In genomic region chr7:28955356-28955722, GRCh38 we compare ENCODE assay signal across 9 cellular contexts. TPM values are rescaled to one million over a fixed set of nuclear protein-coding genes. Genes with fewer than 3 reads are reported as not detected.
DNase-seq lines count a peak whose midpoint lies in the region; ATAC-seq and TF ChIP-seq lines count a peak whose summit lies in the region.
"Had no signal": no experiment of that assay in that cellular context is flagged by ENCODE, and none has a peak within 500 bp of the region (broad histone marks: within the 10 kb centered on the region; RNA-seq: fewer than 3 reads in every experiment).

No MANE protein-coding gene starts in this region.

- TF ChIP-seq EP300 in suprapubic skin (IDR thresholded peaks at IDR 0.05): no peak

- H3K27ac Mint-ChIP-seq in activated CD8-positive, alpha-beta memory T cell treated with anti-CD3 and anti-CD28 coated beads, Interleukin-2, amount 10 ng/mL, durations not matched to agents 7 days and 5 days: no peak overlapping the region

- H3K9ac ChIP-seq in mucosa of rectum (ENCODE audit: low read depth in 1 of 2, low read length in 2 of 2): peak overlapping the region; percentile 54 to 76

- H3K9me3 ChIP-seq in mucosa of rectum (ENCODE audit: control insufficient read depth in 2 of 2, low read length in 2 of 2) (no peaks in the 10 kb centered on the region), suprapubic skin (no peaks in the 10 kb centered on the region)

- peaks cover 18 to 30% of the 10 kb centered on the region in 2 donors for H3K4me1 ChIP-seq in mucosa of rectum (ENCODE audit: control insufficient read depth in 2 of 2, insufficient read depth in 2 of 2, low read length in 2 of 2)
- peaks cover 45% of the 10 kb centered on the region for H3K4me1 ChIP-seq in suprapubic skin

- intact Hi-C loops in dorsolateral prefrontal cortex (cut with DNase I): loop anchor here in 1 of 2 donors (10.0 kb wide), 1 partner anchor 149 kb away; no protein-coding TSS in a partner anchor

- H3K27me3 ChIP-seq in H7 (ENCODE audit: control insufficient read depth, insufficient read depth, low read length) (peaks cover 36% of the 10 kb centered on the region), dorsolateral prefrontal cortex (peaks cover 0 to 42% (median 18%) of the 10 kb centered on the region in 45 donors), mucosa of rectum (ENCODE audit: control insufficient read depth in 2 of 2, insufficient read depth in 2 of 2, low read length in 2 of 2) (peaks cover 13 to 15% of the 10 kb centered on the region in 2 donors), suprapubic skin (peaks cover 13% of the 10 kb centered on the region)

- DNase-seq in H7: peak; percentile 25
- no peak for DNase-seq in dorsolateral prefrontal cortex
- DNase-seq in suprapubic skin (ENCODE audit: low spot score in 2 of 2): no peak
- DNase-seq in activated CD8-positive, alpha-beta memory T cell treated with anti-CD3 and anti-CD28 coated beads, Interleukin-2, amount 10 ng/mL, durations not matched to agents 7 days and 5 days: no peak
- DNase-seq in stimulated activated naive CD4-positive, alpha-beta T cell treated with Interleukin-2 at 50 U/mL for 16 hours (lab: John Stamatoyannopoulos, UW): no peak
- DNase-seq in central memory CD4-positive, alpha-beta T cell: no peak

- H3K36me3 ChIP-seq in H7 (replicated peaks; ENCODE audit: control insufficient read depth, insufficient read depth, low read length) (no peaks in the 10 kb centered on the region), mucosa of rectum (ENCODE audit: control insufficient read depth in 2 of 2, insufficient read depth in 2 of 2, low read length in 2 of 2) (no peaks in the 10 kb centered on the region), suprapubic skin (no peaks in the 10 kb centered on the region)

- CTCF ChIA-PET in activated CD8-positive, alpha-beta memory T cell treated with anti-CD3 and anti-CD28 coated beads, Interleukin-2, amount 10 ng/mL, durations not matched to agents 7 days and 5 days (lab: Charles Lee): interaction anchor here (3.7 to 4.7 kb wide), 3 partner anchors 28 to 151 kb away, joined by 14 to 34 read pairs (median 34); no protein-coding TSS in a partner anchor

- ATAC-seq in activated CD8-positive, alpha-beta memory T cell treated with anti-CD3 and anti-CD28 coated beads, Interleukin-2, amount 10 ng/mL, durations not matched to agents 7 days and 5 days: no peak
- ATAC-seq in HG02759 (IDR thresholded peaks at IDR 0.05; ENCODE audit: unreplicated experiment): no peak
- ATAC-seq: HCT116 had no signal

- H3K9me3 Mint-ChIP-seq in activated CD8-positive, alpha-beta memory T cell treated with anti-CD3 and anti-CD28 coated beads, Interleukin-2, amount 10 ng/mL, durations not matched to agents 7 days and 5 days (ENCODE audit: low read depth): no peaks in the 10 kb centered on the region

- no peaks in the 10 kb centered on the region for H3K36me3 Mint-ChIP-seq in activated CD8-positive, alpha-beta memory T cell treated with anti-CD3 and anti-CD28 coated beads, Interleukin-2, amount 10 ng/mL, durations not matched to agents 7 days and 5 days

- H3K4me1 Mint-ChIP-seq in activated CD8-positive, alpha-beta memory T cell treated with anti-CD3 and anti-CD28 coated beads, Interleukin-2, amount 10 ng/mL, durations not matched to agents 7 days and 5 days: peaks cover 10% of the 10 kb centered on the region

- no peak overlapping the region for H3K4me3 ChIP-seq in H7 (ENCODE audit: insufficient read depth, low read depth, low read length)
- H3K4me3 ChIP-seq in dorsolateral prefrontal cortex: peak overlapping the region; percentile 33 to 74 (median 61)
- peak overlapping the region; percentile 66 to 77 for H3K4me3 ChIP-seq in mucosa of rectum (ENCODE audit: low read length in 2 of 2)
- peak overlapping the region; percentile 57 for H3K4me3 ChIP-seq in suprapubic skin

- H3K27ac ChIP-seq in dorsolateral prefrontal cortex (peak overlapping the region in 26 of 59 donors; percentile 10 to 81 (median 56)), mucosa of rectum (ENCODE audit: low read depth in 2 of 2, low read length in 2 of 2) (peak overlapping the region; percentile 57 to 76), suprapubic skin (peak overlapping the region; percentile 10)

- 58% methylated on average over 3 of the region's 22 CpGs for WGBS in suprapubic skin

- TF ChIP-seq CTCF in dorsolateral prefrontal cortex (IDR thresholded peaks at IDR 0.05 in 54 of 56, conservative IDR thresholded peaks at IDR 0.05 in 2 of 56; ENCODE audit: low read depth in 1 of 56, partially characterized antibody in 56 of 56) (no peak), suprapubic skin (IDR thresholded peaks at IDR 0.05) (no peak)

- peaks cover 81% of the 10 kb centered on the region for H3K27me3 Mint-ChIP-seq in activated CD8-positive, alpha-beta memory T cell treated with anti-CD3 and anti-CD28 coated beads, Interleukin-2, amount 10 ng/mL, durations not matched to agents 7 days and 5 days

- TF ChIP-seq POLR2A in suprapubic skin (IDR thresholded peaks at IDR 0.05): no peak

- H3K4me3 Mint-ChIP-seq in activated CD8-positive, alpha-beta memory T cell treated with anti-CD3 and anti-CD28 coated beads, Interleukin-2, amount 10 ng/mL, durations not matched to agents 7 days and 5 days: no peak overlapping the region

RNA-seq across cellular contexts. Expression of gene TRIL, which starts 2.8 kb away (rescaled TPM):
- 1.5 and 2.2 TPM in 2 replicates for total RNA-seq in H7 (2014; rRNA removed; shearing (Covaris generic))
- 100 to 1,000 TPM in 1 of 120 experiments, 10 to 100 TPM in 118, 1 to 10 TPM in 1; 9.8 to 122 (median 34.1) TPM for total RNA-seq in dorsolateral prefrontal cortex
- 1 to 10 TPM; 1.4 to 6.0 (median 2.9) TPM for total RNA-seq in suprapubic skin
- under 1 TPM in 1 of 2 experiments, not detected in 1; 0.05 TPM for total RNA-seq in activated CD8-positive, alpha-beta memory T cell treated with anti-CD3 and anti-CD28 coated beads, Interleukin-2, amount 10 ng/mL, durations not matched to agents 7 days and 5 days
